In genomic region chr14:81771876-81772275, GRCh38 we compare ENCODE assay signal across 15 cellular contexts.
"Had no signal": no experiment of that assay in that cellular context is flagged by ENCODE, and none has a peak within 500 bp of the region (broad histone marks: within the 10 kb centered on the region; RNA-seq: fewer than 3 reads in every experiment).

No MANE protein-coding gene starts in this region.

- DNase-seq: effector memory CD8-positive, alpha-beta T cell; gastrocnemius medialis; heart right ventricle; immature natural killer cell; left lung; natural killer cell; nucleus accumbens; pancreas; right cardiac atrium; stimulated activated CD4-positive, alpha-beta T cell treated with anti-CD3 and anti-CD28 coated beads, Interleukin-2, amount 100 ng/mL, for 48 hours; stimulated activated CD8-positive, alpha-beta memory T cell treated with anti-CD3 and anti-CD28 coated beads, Interleukin-4, amount 100 ng/mL, for 48 hours; stimulated activated naive CD8-positive, alpha-beta T cell treated with anti-CD3 and anti-CD28 coated beads, Interleukin-15, Interleukin-2, amounts not matched to agents 100 U/mL and 50 U/mL, for 24 hours; thyroid gland; uterus had no signal

- ATAC-seq: effector memory CD8-positive, alpha-beta T cell; gastrocnemius medialis; heart right ventricle; natural killer cell; right cardiac atrium; stimulated activated effector memory CD8-positive, alpha-beta T cell treated with anti-CD3 and anti-CD28 coated beads, Interleukin-12 subunit alpha, Interleukin-12 subunit beta, amount 100 ng/mL, for 72 hours; stimulated activated naive CD8-positive, alpha-beta T cell treated with anti-CD3 and anti-CD28 coated beads, Interleukin-15, Interleukin-2, amounts not matched to agents 100 U/mL and 50 U/mL, for 24 hours had no signal
